ENCODE assay signal across 30 cellular contexts in genomic region chr6:122736606-122737005, GRCh38. TPM values are rescaled to one million over a fixed set of nuclear protein-coding genes. Genes with fewer than 3 reads are reported as not detected.
A peak's percentile ranks its signal among the peaks of the same experiment; 100 is the strongest.
DNase-seq lines count a peak whose midpoint lies in the region; ATAC-seq and TF ChIP-seq lines count a peak whose summit lies in the region.
"Had no signal": no experiment of that assay in that cellular context is flagged by ENCODE, and none has a peak within 500 bp of the region (broad histone marks: within the 10 kb centered on the region; RNA-seq: fewer than 3 reads in every experiment).

No MANE protein-coding gene starts in this region.

- DNase-seq in NCI-H446 treated with DMSO at 0.1 percent for 48 hours (lab: John Stamatoyannopoulos, UW) (peak; percentile 6), NCI-H446 (lab: John Stamatoyannopoulos, UW) (no peak), NCI-H146 treated with DMSO at 0.1 percent for 48 hours (lab: John Stamatoyannopoulos, UW; ENCODE audit: unreplicated experiment) (peak; percentile 71), RWPE2 (ENCODE audit: low spot score) (no peak), sciatic nerve (ENCODE audit: low spot score) (no peak), heart right ventricle (no peak), body of pancreas (no peak)
- DNase-seq in stimulated activated effector memory CD8-positive, alpha-beta T cell treated with anti-CD3 and anti-CD28 coated beads, Interleukin-12 subunit alpha, Interleukin-12 subunit beta, amount 100 ng/mL, for 72 hours (ENCODE audit: low spot score in 2 of 2): no peak
- DNase-seq: ACHN; activated CD4-positive, alpha-beta T cell treated with anti-CD3 and anti-CD28 coated beads for 4 hours; activated naive CD4-positive, alpha-beta T cell treated with Interleukin-2 at 50 U/mL for 16 hours; activated T-cell treated with anti-CD3 and anti-CD28 coated beads, Interleukin-2, amount 50 U/mL, for 4 hours; amniotic stem cell; Caco-2; cortex of kidney; HCEC 1CT; Karpas-422; kidney; stimulated activated CD4-positive, alpha-beta T cell treated with anti-CD3 and anti-CD28 coated beads, Interleukin-4, amount 100 ng/mL, for 1 hour; stimulated activated naive CD4-positive, alpha-beta T cell; T-helper 17 cell; testis had no signal

- TF ChIP-seq CTCF in RWPE2 (IDR thresholded peaks at IDR 0.05; ENCODE audit: poor library complexity, severe bottlenecking) (no peak), heart right ventricle (IDR thresholded peaks at IDR 0.05) (no peak), body of pancreas (IDR thresholded peaks at IDR 0.05) (no peak)

- no peak for ATAC-seq in RWPE2 (ENCODE audit: low read depth)
- ATAC-seq in sciatic nerve: peak; percentile 71
- no peak for ATAC-seq in heart right ventricle
- ATAC-seq in stimulated activated effector memory CD8-positive, alpha-beta T cell treated with anti-CD3 and anti-CD28 coated beads, Interleukin-12 subunit alpha, Interleukin-12 subunit beta, amount 100 ng/mL, for 72 hours: no peak
- ATAC-seq in body of pancreas: no peak
- ATAC-seq: activated T-cell treated with anti-CD3 and anti-CD28 coated beads, Interleukin-2, amount 50 U/mL, for 4 hours; T-helper 17 cell had no signal

- H3K4me1 ChIP-seq in RWPE2 (ENCODE audit: insufficient read depth, poor library complexity, severe bottlenecking) (peaks cover 22% of the 10 kb centered on the region), heart right ventricle (no peaks in the 10 kb centered on the region), body of pancreas (no peaks in the 10 kb centered on the region)
- H3K4me1 ChIP-seq: BLaER1 treated with 17β-estradiol and CSF1 and Interleukin-3, amounts not matched to agents 10 nM and 100 nM; esophagus muscularis mucosa; testis had no signal

- 63 to 72% methylated on average over 3 of the region's 3 CpGs for WGBS in heart right ventricle, 2 donors
- WGBS in body of pancreas, 2 donors: 18 to 25% methylated on average over 3 of the region's 3 CpGs

- H3K4me1 Mint-ChIP-seq in stimulated activated effector memory CD8-positive, alpha-beta T cell treated with anti-CD3 and anti-CD28 coated beads, Interleukin-12 subunit alpha, Interleukin-12 subunit beta, amount 100 ng/mL, for 72 hours: no peaks in the 10 kb centered on the region
- H3K4me1 Mint-ChIP-seq: T-helper 17 cell had no signal

- no peak for TF ChIP-seq POLR2A in body of pancreas (IDR thresholded peaks at IDR 0.05)

- no peak overlapping the region for H3K4me3 Mint-ChIP-seq in stimulated activated effector memory CD8-positive, alpha-beta T cell treated with anti-CD3 and anti-CD28 coated beads, Interleukin-12 subunit alpha, Interleukin-12 subunit beta, amount 100 ng/mL, for 72 hours
- H3K4me3 Mint-ChIP-seq: activated T-cell treated with anti-CD3 and anti-CD28 coated beads, Interleukin-2, amount 50 U/mL, for 4 hours; nephron; T-helper 17 cell had no signal

- H3K36me3 ChIP-seq in RWPE2 (ENCODE audit: low read depth) (no peaks in the 10 kb centered on the region), heart right ventricle (no peaks in the 10 kb centered on the region), body of pancreas (replicated peaks in 1 of 2; ENCODE audit: insufficient read depth in 1 of 2, low read depth in 2 of 2) (no peaks in the 10 kb centered on the region)
- H3K36me3 ChIP-seq: BLaER1 treated with 17β-estradiol and CSF1 and Interleukin-3, amounts not matched to agents 10 nM and 100 nM; esophagus muscularis mucosa had no signal

- H3K27ac Mint-ChIP-seq in stimulated activated effector memory CD8-positive, alpha-beta T cell treated with anti-CD3 and anti-CD28 coated beads, Interleukin-12 subunit alpha, Interleukin-12 subunit beta, amount 100 ng/mL, for 72 hours: no peak overlapping the region
- H3K27ac Mint-ChIP-seq: T-helper 17 cell had no signal

- no peaks in the 10 kb centered on the region for H3K9me3 Mint-ChIP-seq in stimulated activated effector memory CD8-positive, alpha-beta T cell treated with anti-CD3 and anti-CD28 coated beads, Interleukin-12 subunit alpha, Interleukin-12 subunit beta, amount 100 ng/mL, for 72 hours
- H3K9me3 Mint-ChIP-seq: activated T-cell treated with anti-CD3 and anti-CD28 coated beads, Interleukin-2, amount 50 U/mL, for 4 hours; nephron had no signal

- H3K36me3 Mint-ChIP-seq in stimulated activated effector memory CD8-positive, alpha-beta T cell treated with anti-CD3 and anti-CD28 coated beads, Interleukin-12 subunit alpha, Interleukin-12 subunit beta, amount 100 ng/mL, for 72 hours: no peaks in the 10 kb centered on the region

- H3K4me3 ChIP-seq in RWPE2 (ENCODE audit: severe bottlenecking) (no peak overlapping the region), heart right ventricle (no peak overlapping the region), body of pancreas (no peak overlapping the region)
- H3K4me3 ChIP-seq: BLaER1 treated with 17β-estradiol and CSF1 and Interleukin-3, amounts not matched to agents 10 nM and 100 nM; esophagus muscularis mucosa; testis had no signal

- H3K27ac ChIP-seq in RWPE2 (ENCODE audit: poor library complexity, severe bottlenecking): peak overlapping the region; percentile 33
- H3K27ac ChIP-seq in heart right ventricle: no peak overlapping the region
- no peak overlapping the region for H3K27ac ChIP-seq in body of pancreas
- H3K27ac ChIP-seq: BLaER1 treated with 17β-estradiol and CSF1 and Interleukin-3, amounts not matched to agents 10 nM and 100 nM; esophagus muscularis mucosa; testis had no signal

- intact Hi-C loops in sciatic nerve (cut with DNase I): no loop called here
- intact Hi-C loops in heart right ventricle (cut with DNase I): loop anchor here in 5 of 10 donors (10.0 kb wide), 1 partner anchor 578 kb away; no protein-coding TSS in a partner anchor
- intact Hi-C loops in body of pancreas (cut with DNase I): no loop called here

- H3K27me3 ChIP-seq in RWPE2 (ENCODE audit: insufficient read depth, poor library complexity, severe bottlenecking): no peaks in the 10 kb centered on the region
- H3K27me3 ChIP-seq in heart right ventricle: peaks cover 0 to 19% (median 15%) of the 10 kb centered on the region in 7 donors
- H3K27me3 ChIP-seq in body of pancreas: no peaks in the 10 kb centered on the region
- H3K27me3 ChIP-seq: BLaER1 treated with 17β-estradiol and CSF1 and Interleukin-3, amounts not matched to agents 10 nM and 100 nM; testis had no signal

- H3K9me3 ChIP-seq in RWPE2 (ENCODE audit: severe bottlenecking) (no peaks in the 10 kb centered on the region), heart right ventricle (no peaks in the 10 kb centered on the region), body of pancreas (no peaks in the 10 kb centered on the region)
- H3K9me3 ChIP-seq: BLaER1 treated with 17β-estradiol and CSF1 and Interleukin-3, amounts not matched to agents 10 nM and 100 nM; Caco-2; esophagus muscularis mucosa; testis had no signal

RNA-seq across cellular contexts. Expression of gene FABP7, which starts 42.9 kb away (rescaled TPM):
- total RNA-seq in sciatic nerve: not detected
- not detected for total RNA-seq in heart right ventricle
- under 1 TPM in 1 of 2 donors, not detected in 1; 0.16 TPM for polyA plus RNA-seq in heart right ventricle
- not detected for total RNA-seq in body of pancreas
- total RNA-seq: activated CD8-positive, alpha-beta memory T cell treated with anti-CD3 and anti-CD28 coated beads for 36 hours; activated T-cell treated with anti-CD3 and anti-CD28 coated beads, Interleukin-2, amount 50 U/mL, for 4 hours; bronchial epithelial cell; Caco-2; esophagus muscularis mucosa; kidney; mononuclear cell; osteocyte; renal cortical epithelial cell; T-helper 17 cell; testis had no signal

RNA-seq across cellular contexts. Expression of gene SMPDL3A, which starts 52.5 kb away (rescaled TPM):
- 9.3 TPM for total RNA-seq in sciatic nerve
- 1 to 10 TPM; 2.5 to 6.7 (median 3.3) TPM for total RNA-seq in heart right ventricle
- polyA plus RNA-seq in heart right ventricle: 1 to 10 TPM; 4.6 to 5.4 TPM
- 10 to 100 TPM; 11.5 to 21.3 TPM for total RNA-seq in body of pancreas

Comparison
In these comparisons a context has a peak if more than half of its experiments do, and no peak if none do; other contexts are left out.
1. DNase-seq: peak in NCI-H446 treated with DMSO at 0.1 percent for 48 hours (single experiment) and NCI-H146 treated with DMSO at 0.1 percent for 48 hours (single experiment); none in NCI-H446 (0 of 2), RWPE2 (single experiment), sciatic nerve (single experiment), heart right ventricle (0 of 2), stimulated activated effector memory CD8-positive, alpha-beta T cell treated with anti-CD3 and anti-CD28 coated beads, Interleukin-12 subunit alpha, Interleukin-12 subunit beta, amount 100 ng/mL, for 72 hours (0 of 2) and body of pancreas (0 of 4).